ENCODE assay signal across 1 cellular context in the genomic region with DNA sequence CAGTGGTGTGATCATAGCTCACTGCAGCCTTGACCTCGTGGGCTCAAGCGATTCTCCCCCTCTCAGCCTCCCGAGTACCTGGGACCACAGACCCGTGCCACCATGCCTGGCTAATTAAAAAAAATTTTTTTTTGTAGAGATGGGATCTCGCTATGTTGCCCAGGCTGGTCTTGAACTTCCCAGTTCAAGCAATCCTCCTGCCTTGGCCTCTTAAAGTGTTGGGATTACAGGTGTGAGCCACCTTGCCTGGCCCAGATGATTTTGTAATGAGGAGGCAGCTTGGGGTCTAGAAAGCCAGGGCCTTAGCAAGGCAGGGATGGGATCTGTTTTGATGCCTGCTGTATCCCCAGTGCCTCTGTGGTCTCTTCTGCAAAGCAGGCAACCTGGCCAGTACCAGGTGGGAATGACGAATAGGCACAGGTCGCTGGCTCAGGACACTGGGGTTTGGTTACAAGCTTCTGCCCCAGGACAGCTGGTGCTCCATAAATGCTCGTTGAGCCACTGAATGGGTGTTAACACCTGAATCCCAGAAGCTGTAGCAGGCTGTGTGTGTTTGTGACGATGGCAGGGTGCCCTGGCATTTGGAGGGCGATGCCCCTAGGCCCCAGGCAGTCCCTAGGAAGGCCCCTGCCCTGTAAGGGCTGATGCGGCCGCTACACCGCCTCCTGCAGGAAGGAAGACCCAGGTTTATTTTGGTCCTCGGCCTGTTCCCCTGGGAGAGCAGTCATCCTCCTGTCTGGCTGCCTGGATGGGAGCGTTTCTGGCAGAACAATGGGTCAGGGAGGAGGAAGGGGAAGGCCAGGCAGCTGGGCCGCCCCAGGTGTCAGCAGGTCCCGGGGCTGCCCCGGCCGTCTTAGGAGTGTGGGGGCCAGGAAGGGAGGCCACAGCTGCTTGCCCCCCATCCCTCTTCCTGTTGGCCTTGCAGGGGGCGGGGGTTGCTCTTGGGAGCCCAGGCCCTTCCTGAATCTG.
TF ChIP-seq lines count a peak whose summit lies in the region.

No MANE protein-coding gene starts in this region.

TF ChIP-seq in GM23338, 12 proteins besides CTCF, POLR2A, EP300 and RAD21 (continued from another document):
- no peak for TF ChIP-seq NANOG (IDR thresholded peaks at IDR 0.05; ENCODE audit: borderline replicate concordance)
- no peak for TF ChIP-seq EZH2phosphoT487 (IDR thresholded peaks at IDR 0.05; ENCODE audit: unreplicated experiment)
- TF ChIP-seq ETS1 (IDR thresholded peaks at IDR 0.05), result no peak
- no peak for TF ChIP-seq ZNF462 (CRISPR knock-in tag; IDR thresholded peaks at IDR 0.05)
- TF ChIP-seq JUNB (IDR thresholded peaks at IDR 0.05; ENCODE audit: unreplicated experiment), result no peak
- no peak for TF ChIP-seq EZH2 (IDR thresholded peaks at IDR 0.05; ENCODE audit: low read depth, unreplicated experiment)
- no peak for TF ChIP-seq ZNF114 (CRISPR knock-in tag; IDR thresholded peaks at IDR 0.05)
